ENCODE assay signal across 8 cellular contexts in genomic region chr9:130663258-130664171, GRCh38.
A peak's percentile ranks its signal among the peaks of the same experiment; 100 is the strongest.
DNase-seq lines count a peak whose midpoint lies in the region; ATAC-seq and TF ChIP-seq lines count a peak whose summit lies in the region.

No MANE protein-coding gene starts in this region.

- peaks cover 85% of the 10 kb centered on the region for H3K27me3 Mint-ChIP-seq in activated T-cell treated with anti-CD3 and anti-CD28 coated beads, Interleukin-2, amount 50 U/mL, for 24 hours
- H3K27me3 Mint-ChIP-seq in stimulated activated naive CD8-positive, alpha-beta T cell treated with anti-CD3 and anti-CD28 coated beads, Interleukin-15, amount 100 ng/mL, for 72 hours, result peaks cover 100% of the 10 kb centered on the region

- H3K9me3 Mint-ChIP-seq in activated T-cell treated with anti-CD3 and anti-CD28 coated beads, Interleukin-2, amount 50 U/mL, for 24 hours, result no peaks in the 10 kb centered on the region
- no peaks in the 10 kb centered on the region for H3K9me3 Mint-ChIP-seq in stimulated activated naive CD8-positive, alpha-beta T cell treated with anti-CD3 and anti-CD28 coated beads, Interleukin-15, amount 100 ng/mL, for 72 hours

- DNase-seq in activated T-cell treated with anti-CD3 and anti-CD28 coated beads, Interleukin-2, amount 50 U/mL, for 24 hours, result peak; percentile 60
- DNase-seq in activated T-cell treated with anti-CD3 and anti-CD28 coated beads, Interleukin-2, amount 50 U/mL, for 1 hour, result no peak
- peak in 1 of 2 donors; percentile 27 for DNase-seq in stimulated activated naive CD8-positive, alpha-beta T cell treated with anti-CD3 and anti-CD28 coated beads, Interleukin-15, amount 100 ng/mL, for 72 hours
- no peak for DNase-seq in OCI-M1 (lab: John Stamatoyannopoulos, UW)
- DNase-seq in NCI-H146 (lab: John Stamatoyannopoulos, UW), result no peak

- 0 out of 2 replicates have a peak, but pooled peaks have one; percentile 9 for TF ChIP-seq CTCF in VCaP (conservative IDR thresholded peaks at IDR 0.05)

- H3K9me3 ChIP-seq in iPS-18c (ENCODE audit: control insufficient read depth, insufficient read depth, low read length), result peaks cover 4% of the 10 kb centered on the region

- H3K36me3 Mint-ChIP-seq in activated T-cell treated with anti-CD3 and anti-CD28 coated beads, Interleukin-2, amount 50 U/mL, for 24 hours (ENCODE audit: low read depth), result no peaks in the 10 kb centered on the region

- H3K4me1 Mint-ChIP-seq in activated T-cell treated with anti-CD3 and anti-CD28 coated beads, Interleukin-2, amount 50 U/mL, for 24 hours (ENCODE audit: low read depth), result peaks cover 34% of the 10 kb centered on the region
- peaks cover 62% of the 10 kb centered on the region for H3K4me1 Mint-ChIP-seq in stimulated activated naive CD8-positive, alpha-beta T cell treated with anti-CD3 and anti-CD28 coated beads, Interleukin-15, amount 100 ng/mL, for 72 hours

- no peak overlapping the region for H3K27ac Mint-ChIP-seq in activated T-cell treated with anti-CD3 and anti-CD28 coated beads, Interleukin-2, amount 50 U/mL, for 24 hours
- H3K27ac Mint-ChIP-seq in stimulated activated naive CD8-positive, alpha-beta T cell treated with anti-CD3 and anti-CD28 coated beads, Interleukin-15, amount 100 ng/mL, for 72 hours, result no peak overlapping the region

- ATAC-seq in stimulated activated naive CD8-positive, alpha-beta T cell treated with anti-CD3 and anti-CD28 coated beads, Interleukin-15, amount 100 ng/mL, for 72 hours, result peak; percentile 28
- no peak for ATAC-seq in HG02588 (IDR thresholded peaks at IDR 0.05; ENCODE audit: unreplicated experiment)

- no peak overlapping the region for H3K4me3 Mint-ChIP-seq in activated T-cell treated with anti-CD3 and anti-CD28 coated beads, Interleukin-2, amount 50 U/mL, for 24 hours
- peak overlapping the region; percentile 31 to 71 for H3K4me3 Mint-ChIP-seq in stimulated activated naive CD8-positive, alpha-beta T cell treated with anti-CD3 and anti-CD28 coated beads, Interleukin-15, amount 100 ng/mL, for 72 hours

- no peak overlapping the region for H3K27ac ChIP-seq in VCaP

- H3K4me3 ChIP-seq in iPS-18c (ENCODE audit: insufficient read depth, low read depth, low read length), result peak overlapping the region; percentile 29
